Comparison of ENCODE assay signal across 8 cellular contexts in the genomic region with DNA sequence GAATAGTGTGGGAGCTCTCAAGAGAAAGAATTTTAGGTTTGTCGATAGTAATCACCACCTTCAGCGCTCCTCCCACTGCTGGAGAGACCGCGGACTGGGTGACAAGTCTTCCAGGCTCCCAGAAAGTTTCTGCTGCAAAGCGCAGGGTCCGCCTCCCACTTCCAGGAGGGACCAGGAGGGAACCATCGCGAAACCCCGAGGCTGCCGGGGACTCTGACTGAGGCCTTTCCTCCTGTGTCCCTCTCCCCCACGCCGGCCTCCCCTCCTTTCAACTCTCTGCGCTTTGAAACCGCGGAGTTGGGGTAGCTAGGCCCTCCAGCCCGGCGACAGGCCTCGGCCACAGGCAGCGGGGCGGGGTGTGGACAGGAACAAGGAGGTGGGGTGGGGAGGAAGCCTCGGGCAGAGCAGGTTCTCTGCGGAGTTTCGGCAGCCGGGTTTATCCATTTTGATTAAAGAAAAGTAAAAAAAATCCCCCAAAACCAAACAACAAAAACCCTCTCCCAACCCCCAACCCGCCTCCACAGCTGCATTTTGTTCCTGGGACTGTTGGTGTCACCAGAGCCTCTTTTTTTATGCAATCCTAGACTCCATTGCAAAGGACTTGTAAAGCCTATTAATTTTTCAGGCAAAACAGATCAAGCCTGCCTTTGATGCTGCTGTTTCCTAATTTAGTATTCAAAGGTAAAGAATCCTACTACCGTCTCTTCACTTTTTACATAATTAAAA. TPM values are rescaled to one million over a fixed set of nuclear protein-coding genes. Genes with fewer than 3 reads are reported as not detected.
DNase-seq lines count a peak whose midpoint lies in the region; ATAC-seq, FAIRE-seq and TF ChIP-seq lines count a peak whose summit lies in the region.

No MANE protein-coding gene starts in this region.

- H3K4me3 ChIP-seq in esophagus squamous epithelium (peak overlapping the region; percentile 29 to 63 (median 57)), muscle layer of colon (ENCODE audit: low read depth in 1 of 2, low read length in 2 of 2) (peak overlapping the region; percentile 26 to 62)

- no peaks in the 10 kb centered on the region for H3K36me3 Mint-ChIP-seq in activated T-cell treated with anti-CD3 and anti-CD28 coated beads, Interleukin-2, amount 50 U/mL, for 4 hours (ENCODE audit: insufficient read depth)

- H3K9me3 ChIP-seq in esophagus squamous epithelium (no peaks in the 10 kb centered on the region), muscle layer of colon (ENCODE audit: low read length) (no peaks in the 10 kb centered on the region)

- H3K27ac ChIP-seq in esophagus squamous epithelium = peak overlapping the region; percentile 62 to 89 (median 86)
- peak overlapping the region; percentile 71 for H3K27ac ChIP-seq in muscle layer of colon (ENCODE audit: low read depth, low read length)

- no peaks in the 10 kb centered on the region for H3K27me3 Mint-ChIP-seq in activated T-cell treated with anti-CD3 and anti-CD28 coated beads, Interleukin-2, amount 50 U/mL, for 4 hours (ENCODE audit: low read depth)

- ATAC-seq in HG02798 (IDR thresholded peaks at IDR 0.05; ENCODE audit: poor library complexity, unreplicated experiment) = peak; percentile 43
- ATAC-seq in activated T-cell treated with anti-CD3 and anti-CD28 coated beads, Interleukin-2, amount 50 U/mL, for 4 hours = peak; percentile 47
- ATAC-seq in GM19463 (IDR thresholded peaks at IDR 0.05; ENCODE audit: unreplicated experiment) = no peak

- H3K4me3 Mint-ChIP-seq in activated T-cell treated with anti-CD3 and anti-CD28 coated beads, Interleukin-2, amount 50 U/mL, for 4 hours = peak overlapping the region; percentile 75

- H3K4me1 ChIP-seq in esophagus squamous epithelium (peaks cover 0 to 37% (median 8%) of the 10 kb centered on the region in 3 donors), muscle layer of colon (ENCODE audit: insufficient read depth, low read length) (peaks cover 11% of the 10 kb centered on the region)

- 8 to 25% methylated on average over 12 to 15 of the region's 26 CpGs for WGBS in esophagus squamous epithelium, 2 donors

- no peaks in the 10 kb centered on the region for H3K27me3 ChIP-seq in esophagus squamous epithelium
- H3K27me3 ChIP-seq in muscle layer of colon (ENCODE audit: control insufficient read depth in 1 of 2, insufficient read depth in 2 of 2, low read length in 2 of 2) = no peaks in the 10 kb centered on the region

- H3K36me3 ChIP-seq in esophagus squamous epithelium (no peaks in the 10 kb centered on the region), muscle layer of colon (ENCODE audit: insufficient read depth, low read length) (no peaks in the 10 kb centered on the region)

- TF ChIP-seq POLR2A in esophagus squamous epithelium (IDR thresholded peaks at IDR 0.05) = no peak

- peaks cover 52% of the 10 kb centered on the region for H3K4me1 Mint-ChIP-seq in activated T-cell treated with anti-CD3 and anti-CD28 coated beads, Interleukin-2, amount 50 U/mL, for 4 hours (ENCODE audit: low read depth)

- H3K9ac ChIP-seq in muscle layer of colon (ENCODE audit: low read length) = peak overlapping the region; percentile 46

- FAIRE-seq in G401.6 (lab: Jason Lieb, UNC) = peak; percentile 97

- intact Hi-C loops in esophagus squamous epithelium (cut with DNase I) = loop anchor here (10.0 kb wide), 1 partner anchor 856 kb away; no protein-coding TSS in a partner anchor

- peak in 1 of 6 experiments; percentile 29 for TF ChIP-seq CTCF in esophagus squamous epithelium (IDR thresholded peaks at IDR 0.05)

- H3K9me3 Mint-ChIP-seq in activated T-cell treated with anti-CD3 and anti-CD28 coated beads, Interleukin-2, amount 50 U/mL, for 4 hours = no peaks in the 10 kb centered on the region

- DNase-seq in NCI-H526 (lab: John Stamatoyannopoulos, UW) (peak; percentile 53 to 81), esophagus squamous epithelium (lab: John Stamatoyannopoulos, UW) (no peak)
- peak; percentile 30 for DNase-seq in activated T-cell treated with anti-CD3 and anti-CD28 coated beads, Interleukin-2, amount 50 U/mL, for 4 hours
- DNase-seq in stimulated activated naive CD4-positive, alpha-beta T cell (lab: John Stamatoyannopoulos, UW) = peak; percentile 50 to 75 (median 62)

RNA-seq across cellular contexts. Expression of gene CLYBL, which starts 51.9 kb away (rescaled TPM):
- 1 to 10 TPM; 2.2 to 3.1 (median 2.7) TPM for total RNA-seq in activated T-cell treated with anti-CD3 and anti-CD28 coated beads, Interleukin-2, amount 50 U/mL, for 4 hours
- total RNA-seq in esophagus squamous epithelium = 10 to 100 TPM in 1 of 4 donors, 1 to 10 TPM in 3; 3.5 to 11.3 (median 6.1) TPM
